ENCODE assay signal across 2 cellular contexts in the genomic region with DNA sequence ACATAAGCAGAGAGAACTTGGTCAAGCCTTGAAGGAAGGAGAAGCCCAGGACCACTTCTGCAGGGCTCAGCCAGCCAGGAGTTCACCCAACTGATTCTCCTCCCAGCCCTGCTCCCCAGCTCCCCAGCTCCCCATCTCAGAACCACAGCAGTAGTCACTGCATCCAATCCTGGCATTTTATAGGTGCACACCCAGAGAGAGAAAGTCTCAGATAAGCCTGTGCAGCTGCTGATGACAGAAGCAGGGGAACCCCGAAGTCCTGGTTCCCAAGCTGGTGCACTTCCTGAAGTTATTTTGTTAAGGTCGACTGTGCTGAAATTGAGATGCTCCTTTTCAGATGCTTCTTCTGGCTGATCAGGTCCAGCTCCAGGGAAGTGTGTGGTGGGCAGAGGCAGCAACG.
TF ChIP-seq lines count a peak whose summit lies in the region.

No MANE protein-coding gene starts in this region.

TF ChIP-seq in SK-N-SH, 30 proteins besides CTCF, POLR2A, EP300 and RAD21 (continued from another document):
- no peak for TF ChIP-seq IRF3 (IDR thresholded peaks at IDR 0.05; ENCODE audit: low read depth, low read length)
- TF ChIP-seq, protein P1, sequence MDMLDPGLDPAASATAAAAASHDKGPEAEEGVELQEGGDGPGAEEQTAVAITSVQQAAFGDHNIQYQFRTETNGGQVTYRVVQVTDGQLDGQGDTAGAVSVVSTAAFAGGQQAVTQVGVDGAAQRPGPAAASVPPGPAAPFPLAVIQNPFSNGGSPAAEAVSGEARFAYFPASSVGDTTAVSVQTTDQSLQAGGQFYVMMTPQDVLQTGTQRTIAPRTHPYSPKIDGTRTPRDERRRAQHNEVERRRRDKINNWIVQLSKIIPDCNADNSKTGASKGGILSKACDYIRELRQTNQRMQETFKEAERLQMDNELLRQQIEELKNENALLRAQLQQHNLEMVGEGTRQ (IDR thresholded peaks at IDR 0.05; ENCODE audit: borderline replicate concordance, low read depth, low read length), result no peak

TF ChIP-seq in SK-N-SH treated with all-trans-retinoic acid at 6 μM for 48 hours, 23 proteins besides CTCF, POLR2A, EP300 and RAD21 (continued from another document):
- TF ChIP-seq CSRNP3 (CRISPR knock-in tag; IDR thresholded peaks at IDR 0.05) (no peak), TCF4 (CRISPR knock-in tag; IDR thresholded peaks at IDR 0.05; ENCODE audit: borderline replicate concordance) (no peak), TOX (CRISPR knock-in tag; IDR thresholded peaks at IDR 0.05; ENCODE audit: borderline replicate concordance) (no peak), ESRRG (CRISPR knock-in tag; IDR thresholded peaks at IDR 0.05) (no peak), PPARA (CRISPR knock-in tag; IDR thresholded peaks at IDR 0.05; ENCODE audit: borderline replicate concordance) (no peak), BACH2 (CRISPR knock-in tag; IDR thresholded peaks at IDR 0.05; ENCODE audit: borderline replicate concordance) (no peak), ZNF70 (CRISPR knock-in tag; IDR thresholded peaks at IDR 0.05) (no peak), SNAI2 (CRISPR knock-in tag; IDR thresholded peaks at IDR 0.05) (no peak), CSDC2 (CRISPR knock-in tag; IDR thresholded peaks at IDR 0.05) (no peak), RARB (CRISPR knock-in tag; IDR thresholded peaks at IDR 0.05) (no peak), ZFP30 (CRISPR knock-in tag; IDR thresholded peaks at IDR 0.05) (no peak)
- TF ChIP-seq, protein P2, sequence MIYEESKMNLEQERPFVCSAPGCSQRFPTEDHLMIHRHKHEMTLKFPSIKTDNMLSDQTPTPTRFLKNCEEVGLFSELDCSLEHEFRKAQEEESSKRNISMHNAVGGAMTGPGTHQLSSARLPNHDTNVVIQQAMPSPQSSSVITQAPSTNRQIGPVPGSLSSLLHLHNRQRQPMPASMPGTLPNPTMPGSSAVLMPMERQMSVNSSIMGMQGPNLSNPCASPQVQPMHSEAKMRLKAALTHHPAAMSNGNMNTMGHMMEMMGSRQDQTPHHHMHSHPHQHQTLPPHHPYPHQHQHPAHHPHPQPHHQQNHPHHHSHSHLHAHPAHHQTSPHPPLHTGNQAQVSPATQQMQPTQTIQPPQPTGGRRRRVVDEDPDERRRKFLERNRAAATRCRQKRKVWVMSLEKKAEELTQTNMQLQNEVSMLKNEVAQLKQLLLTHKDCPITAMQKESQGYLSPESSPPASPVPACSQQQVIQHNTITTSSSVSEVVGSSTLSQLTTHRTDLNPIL (CRISPR knock-in tag; IDR thresholded peaks at IDR 0.05; ENCODE audit: low read depth), result no peak
- TF ChIP-seq, protein P3, sequence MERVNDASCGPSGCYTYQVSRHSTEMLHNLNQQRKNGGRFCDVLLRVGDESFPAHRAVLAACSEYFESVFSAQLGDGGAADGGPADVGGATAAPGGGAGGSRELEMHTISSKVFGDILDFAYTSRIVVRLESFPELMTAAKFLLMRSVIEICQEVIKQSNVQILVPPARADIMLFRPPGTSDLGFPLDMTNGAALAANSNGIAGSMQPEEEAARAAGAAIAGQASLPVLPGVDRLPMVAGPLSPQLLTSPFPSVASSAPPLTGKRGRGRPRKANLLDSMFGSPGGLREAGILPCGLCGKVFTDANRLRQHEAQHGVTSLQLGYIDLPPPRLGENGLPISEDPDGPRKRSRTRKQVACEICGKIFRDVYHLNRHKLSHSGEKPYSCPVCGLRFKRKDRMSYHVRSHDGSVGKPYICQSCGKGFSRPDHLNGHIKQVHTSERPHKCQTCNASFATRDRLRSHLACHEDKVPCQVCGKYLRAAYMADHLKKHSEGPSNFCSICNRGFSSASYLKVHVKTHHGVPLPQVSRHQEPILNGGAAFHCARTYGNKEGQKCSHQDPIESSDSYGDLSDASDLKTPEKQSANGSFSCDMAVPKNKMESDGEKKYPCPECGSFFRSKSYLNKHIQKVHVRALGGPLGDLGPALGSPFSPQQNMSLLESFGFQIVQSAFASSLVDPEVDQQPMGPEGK (CRISPR knock-in tag; IDR thresholded peaks at IDR 0.05; ENCODE audit: borderline replicate concordance), result no peak
TF ChIP-seq in SK-N-SH treated with all-trans-retinoic acid at 6 μM for 48 hours: peak in this region for 0.
